ENCODE assay signal across 15 cellular contexts in the genomic region with DNA sequence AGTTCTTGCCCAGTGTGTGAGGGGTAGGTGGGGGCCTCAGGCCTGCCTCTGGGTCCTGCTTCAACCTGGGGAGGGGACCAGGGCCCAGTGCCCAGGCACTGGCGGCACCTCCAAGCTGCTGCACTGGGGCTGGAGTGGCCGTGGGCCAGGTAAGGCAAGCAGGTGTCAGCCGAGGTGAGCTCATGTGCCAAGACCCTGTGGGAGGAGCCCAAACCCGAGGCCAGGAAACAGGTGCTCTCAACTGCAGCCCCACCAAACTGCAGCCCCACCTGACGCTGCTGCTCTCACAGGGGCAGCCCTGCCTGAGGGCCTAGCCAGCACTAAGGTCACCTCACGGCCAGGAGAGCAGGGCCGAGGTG. TPM values are rescaled to one million over a fixed set of nuclear protein-coding genes. Genes with fewer than 3 reads are reported as not detected.
DNase-seq lines count a peak whose midpoint lies in the region; ATAC-seq, FAIRE-seq and TF ChIP-seq lines count a peak whose summit lies in the region.
"Had no signal": no experiment of that assay in that cellular context is flagged by ENCODE, and none has a peak within 500 bp of the region (broad histone marks: within the 10 kb centered on the region; RNA-seq: fewer than 3 reads in every experiment).

No MANE protein-coding gene starts in this region.

- no peak overlapping the region for H3K4me3 Mint-ChIP-seq in activated CD4-positive, alpha-beta memory T cell treated with anti-CD3 and anti-CD28 coated beads for 36 hours
- H3K4me3 Mint-ChIP-seq: stimulated activated effector memory CD8-positive, alpha-beta T cell treated with anti-CD3 and anti-CD28 coated beads, Interleukin-12 subunit alpha, Interleukin-12 subunit beta, amount 100 ng/mL, for 72 hours had no signal

- TF ChIP-seq POLR2A in K562 (conservative IDR thresholded peaks at IDR 0.05) = no peak
- TF ChIP-seq POLR2A in spleen (IDR thresholded peaks at IDR 0.05) = no peak

- H3K9me3 ChIP-seq in KOPT-K1 (ENCODE audit: insufficient read depth, low read length, poor library complexity, severe bottlenecking) = no peaks in the 10 kb centered on the region
- no peaks in the 10 kb centered on the region for H3K9me3 ChIP-seq in K562 (replicated peaks; ENCODE audit: control insufficient read depth, insufficient read depth, low read depth, low read length)
- no peaks in the 10 kb centered on the region for H3K9me3 ChIP-seq in spleen

- H3K9ac ChIP-seq in K562 (ENCODE audit: insufficient read depth in 1 of 2, low read depth in 2 of 2, low read length in 2 of 2) = peak overlapping the region in 1 of 2 experiments; percentile 59; a peak in 2 of 4 replicates

- no peaks in the 10 kb centered on the region for H3K36me3 ChIP-seq in KOPT-K1 (ENCODE audit: insufficient read depth, low read length)
- H3K36me3 ChIP-seq in K562 (ENCODE audit: control insufficient read depth, insufficient read depth, low read length) = no peaks in the 10 kb centered on the region
- H3K36me3 ChIP-seq in spleen = peaks cover 0 to 37% (median 6%) of the 10 kb centered on the region in 6 donors

- H3K4me1 Mint-ChIP-seq in activated CD4-positive, alpha-beta memory T cell treated with anti-CD3 and anti-CD28 coated beads for 36 hours (ENCODE audit: low read depth) = peaks cover 11% of the 10 kb centered on the region
- H3K4me1 Mint-ChIP-seq: stimulated activated effector memory CD8-positive, alpha-beta T cell treated with anti-CD3 and anti-CD28 coated beads, Interleukin-12 subunit alpha, Interleukin-12 subunit beta, amount 100 ng/mL, for 72 hours had no signal

- POLR2A ChIA-PET in K562 (lab: Yijun Ruan, JAX) = interaction anchor here (0.6 to 2.8 kb wide), 9 partner anchors 8 to 255 kb away, joined by 3 to 17 read pairs (median 3); no protein-coding TSS in a partner anchor
- POLR2A ChIA-PET in activated CD4-positive, alpha-beta memory T cell treated with anti-CD3 and anti-CD28 coated beads for 36 hours (lab: Charles Lee) = no interaction called here

- H3K27ac ChIP-seq in KOPT-K1 (ENCODE audit: low read depth, low read length, poor library complexity, severe bottlenecking) (peak overlapping the region; percentile 27), K562 (ENCODE audit: extremely low read depth, low read depth, low read length) (no peak overlapping the region), spleen (no peak overlapping the region)

- no peak for TF ChIP-seq RAD21 in K562 (CRISPR knock-in tag; conservative IDR thresholded peaks at IDR 0.05 in 1 of 2, IDR thresholded peaks at IDR 0.05 in 1 of 2)

- H3K36me3 Mint-ChIP-seq in activated CD4-positive, alpha-beta memory T cell treated with anti-CD3 and anti-CD28 coated beads for 36 hours = no peaks in the 10 kb centered on the region
- H3K36me3 Mint-ChIP-seq: stimulated activated effector memory CD8-positive, alpha-beta T cell treated with anti-CD3 and anti-CD28 coated beads, Interleukin-12 subunit alpha, Interleukin-12 subunit beta, amount 100 ng/mL, for 72 hours had no signal

- no peak for TF ChIP-seq EP300 in K562 (IDR thresholded peaks at IDR 0.05; ENCODE audit: low read length)

- H2AFZ ChIP-seq in K562 (ENCODE audit: low read depth, low read length) = no peak overlapping the region

- no peak overlapping the region for H3K4me2 ChIP-seq in K562 (ENCODE audit: insufficient read depth, low read length)

- H4K20me1 ChIP-seq in K562 (replicated peaks; ENCODE audit: control insufficient read depth, insufficient read depth, low read length) = peaks cover 13% of the 10 kb centered on the region

- DNase-seq in activated CD8-positive, alpha-beta memory T cell treated with anti-CD3 and anti-CD28 coated beads, Interleukin-2, amount 50 U/mL, for 48 hours = peak; percentile 44
- DNase-seq in activated CD8-positive, alpha-beta memory T cell treated with anti-CD3 and anti-CD28 coated beads, Interleukin-2, amount 50 U/mL, for 4 hours = no peak
- DNase-seq in K562 (ENCODE audit: extremely low read depth in 1 of 4, low spot score in 3 of 4) = no peak
- DNase-seq in spleen = peak; percentile 69
- DNase-seq in activated CD4-positive, alpha-beta memory T cell treated with anti-CD3 and anti-CD28 coated beads for 36 hours = no peak
- DNase-seq: AML-193; central memory CD4-positive, alpha-beta T cell; GF-D8; hippocampal formation; mesendoderm had no signal

- no peaks in the 10 kb centered on the region for H3K9me3 Mint-ChIP-seq in activated CD4-positive, alpha-beta memory T cell treated with anti-CD3 and anti-CD28 coated beads for 36 hours
- H3K9me3 Mint-ChIP-seq: stimulated activated effector memory CD8-positive, alpha-beta T cell treated with anti-CD3 and anti-CD28 coated beads, Interleukin-12 subunit alpha, Interleukin-12 subunit beta, amount 100 ng/mL, for 72 hours had no signal

- no peaks in the 10 kb centered on the region for H3K79me2 ChIP-seq in K562 (ENCODE audit: control insufficient read depth, insufficient read depth, low read length)

- no peak for FAIRE-seq in K562 (lab: Jason Lieb, UNC)

- H3K27me3 Mint-ChIP-seq in activated CD4-positive, alpha-beta memory T cell treated with anti-CD3 and anti-CD28 coated beads for 36 hours = no peaks in the 10 kb centered on the region

- H3K4me3 ChIP-seq in K562 (no peak overlapping the region), spleen (no peak overlapping the region)

- in situ Hi-C loops in K562 (cut with MboI) = no loop called here

- CTCF ChIA-PET in K562 (lab: Yijun Ruan, JAX; ENCODE audit: low intra/inter-chr PET ratio) = no interaction called here
- CTCF ChIA-PET in activated CD4-positive, alpha-beta memory T cell treated with anti-CD3 and anti-CD28 coated beads for 36 hours (lab: Charles Lee) = no interaction called here

- intact Hi-C loops in K562 (cut with micrococcal nuclease) (no loop called here), spleen (cut with DNase I; ENCODE audit: low total_unique reads) (no loop called here)
- intact Hi-C loops in activated CD4-positive, alpha-beta memory T cell treated with anti-CD3 and anti-CD28 coated beads for 36 hours (cut with micrococcal nuclease) = no loop called here

- H3K27me3 ChIP-seq in K562 (ENCODE audit: control insufficient read depth in 2 of 2, insufficient read depth in 2 of 2, low read length in 2 of 2) = peaks cover 2 to 30% of the 10 kb centered on the region in 2 experiments; a peak in 3 of 5 replicates
- H3K27me3 ChIP-seq in spleen (replicated peaks in 1 of 7) = no peaks in the 10 kb centered on the region

- H3K4me1 ChIP-seq in K562 (replicated peaks in 1 of 2; ENCODE audit: control insufficient read depth in 2 of 2, insufficient read depth in 2 of 2, low read length in 2 of 2) (peaks cover 8 to 91% of the 10 kb centered on the region in 2 experiments; a peak in 4 of 5 replicates), spleen (peaks cover 0 to 16% (median 3%) of the 10 kb centered on the region in 6 donors)

- BruUV-seq in K562 (replicated peaks; lab: Mats Ljungman, UMichigan) = no TSS peak

- no peak overlapping the region for H3K27ac Mint-ChIP-seq in activated CD4-positive, alpha-beta memory T cell treated with anti-CD3 and anti-CD28 coated beads for 36 hours
- H3K27ac Mint-ChIP-seq: stimulated activated effector memory CD8-positive, alpha-beta T cell treated with anti-CD3 and anti-CD28 coated beads, Interleukin-12 subunit alpha, Interleukin-12 subunit beta, amount 100 ng/mL, for 72 hours had no signal

- H3K9me1 ChIP-seq in K562 (ENCODE audit: control insufficient read depth, insufficient read depth, low read length) = no peaks in the 10 kb centered on the region

- no peak for ATAC-seq in K562
- ATAC-seq in HG03095 (IDR thresholded peaks at IDR 0.05; ENCODE audit: unreplicated experiment) = no peak
- no peak for ATAC-seq in HG03039 (IDR thresholded peaks at IDR 0.05; ENCODE audit: unreplicated experiment)
- ATAC-seq: SK-N-SH treated with all-trans-retinoic acid at 6 μM for 48 hours; stimulated activated effector memory CD8-positive, alpha-beta T cell treated with anti-CD3 and anti-CD28 coated beads, Interleukin-12 subunit alpha, Interleukin-12 subunit beta, amount 100 ng/mL, for 72 hours had no signal

- TF ChIP-seq CTCF in K562 (IDR thresholded peaks at IDR 0.05 in 2 of 3, conservative IDR thresholded peaks at IDR 0.05 in 1 of 3; ENCODE audit: insufficient read depth in 2 of 3, low read depth in 1 of 3, low read length in 3 of 3) = no peak
- TF ChIP-seq CTCF in spleen (IDR thresholded peaks at IDR 0.05 in 8 of 11, conservative IDR thresholded peaks at IDR 0.05 in 3 of 11) = no peak

- 26% methylated on average over 7 of the region's 7 CpGs for WGBS in K562 (ENCODE audit: insufficient coverage, low coverage, missing lambda C conversion rate)
- WGBS in spleen, 5 donors = 39 to 66% (median 61%) methylated on average over 5 to 7 of the region's 7 CpGs

RNA-seq across cellular contexts. Expression of a gene that starts 18.1 kb away (rescaled TPM):
- 5.3 and 21.3 TPM in 2 replicates for total RNA-seq in K562 (2011; cell fraction: chromatin; rRNA removed; ENCODE audit: low replicate concordance)
- total RNA-seq in K562 (2011; cell fraction: nucleolus; rRNA removed) = 21.8 and 25.5 TPM in 2 replicates
- total RNA-seq in K562 (2011; cell fraction: nucleoplasm; rRNA removed) = 7.3 and 7.8 TPM in 2 replicates
- total RNA-seq in K562 (2014; rRNA removed) = 48.9 and 69.1 TPM in 2 replicates
- total RNA-seq in K562 (2014; rRNA removed; fragmentation: Illumina TruSeq; extraction: Trizol) = 0.57 and 0.84 TPM in 2 replicates
- total RNA-seq in K562 (2015; rRNA removed; fragmentation: Illumina TruSeq; extraction: Trizol) = 17.8 and 20.6 TPM in 2 replicates
- 50.5 and 55.3 TPM in 2 replicates for total RNA-seq in K562 (2021)
- polyA plus RNA-seq in K562 (2011; rRNA removed) = 10.2 and 35.0 TPM in 2 replicates
- polyA plus RNA-seq in K562 (2011; cell fraction: cytosol; rRNA removed) = 37.2 and 43.8 TPM in 2 replicates
- 33.2 and 43.3 TPM in 2 replicates for polyA plus RNA-seq in K562 (2011; cell fraction: nucleus; rRNA removed)
- polyA plus RNA-seq in K562 (2012) = 42.2 and 62.2 TPM in 2 replicates
- polyA plus RNA-seq in K562 (2014; fragmentation: Illumina TruSeq; extraction: Trizol) = 1.9 and 18.0 TPM in 2 replicates
- polyA plus RNA-seq in K562 (2014; fragmentation: Nextera tagmentation; extraction: Ambion mirVana) = 1 to 10 TPM in 1 of 2 experiments, under 1 TPM in 1; 0.56 to 3.5 TPM
- 40.7 and 41.3 TPM in 2 replicates for polyA plus RNA-seq in K562 (2014; rRNA removed)
- 2.8 and 3.7 TPM in 2 replicates for polyA minus RNA-seq in K562 (2011; rRNA and poly(A)+ RNA removed)
- 13.2 and 33.0 TPM in 2 replicates for polyA minus RNA-seq in K562 (2011; cell fraction: cytosol; rRNA and poly(A)+ RNA removed)
- polyA minus RNA-seq in K562 (2011; cell fraction: nucleus; rRNA and poly(A)+ RNA removed) = 12.0 and 14.3 TPM in 2 replicates
- total RNA-seq in spleen = 1 to 10 TPM; 5.7 to 8.1 (median 7.9) TPM
- 10 to 100 TPM in 2 of 3 donors, 1 to 10 TPM in 1; 7.7 to 10.4 (median 10.1) TPM for polyA plus RNA-seq in spleen
- total RNA-seq in activated CD4-positive, alpha-beta memory T cell treated with anti-CD3 and anti-CD28 coated beads for 36 hours = 10 to 100 TPM; 11.3 to 12.3 TPM

RNA-seq across cellular contexts. Expression of a gene that starts 18.1 kb away (rescaled TPM):
- 82.4 and 192 TPM in 2 replicates for total RNA-seq in K562 (2011; cell fraction: chromatin; rRNA removed; ENCODE audit: low replicate concordance)
- 134 and 166 TPM in 2 replicates for total RNA-seq in K562 (2011; cell fraction: nucleolus; rRNA removed)
- 107 and 110 TPM in 2 replicates for total RNA-seq in K562 (2011; cell fraction: nucleoplasm; rRNA removed)
- total RNA-seq in K562 (2014; rRNA removed) (32.5 and 42.0 TPM in 2 replicates), K562 (2014; rRNA removed; fragmentation: Illumina TruSeq; extraction: Trizol) (16.3 and 19.8 TPM in 2 replicates), K562 (2015; rRNA removed; fragmentation: Illumina TruSeq; extraction: Trizol) (26.2 and 28.8 TPM in 2 replicates), K562 (2021) (75.4 and 75.5 TPM in 2 replicates), spleen (10 to 100 TPM; 17.0 to 22.9 (median 18.8) TPM)
- polyA plus RNA-seq in K562 (2011; rRNA removed) (32.7 and 82.6 TPM in 2 replicates), K562 (2014; fragmentation: Illumina TruSeq; extraction: Trizol) (39.2 and 40.1 TPM in 2 replicates), K562 (2014; fragmentation: Nextera tagmentation; extraction: Ambion mirVana) (10 to 100 TPM; 23.6 to 33.7 TPM), K562 (2014; rRNA removed) (28.2 and 31.2 TPM in 2 replicates), spleen (10 to 100 TPM in 2 of 3 donors, 1 to 10 TPM in 1; 8.3 to 13.4 (median 10.8) TPM)
- 68.8 and 74.9 TPM in 2 replicates for polyA plus RNA-seq in K562 (2011; cell fraction: cytosol; rRNA removed)
- 124 and 157 TPM in 2 replicates for polyA plus RNA-seq in K562 (2011; cell fraction: nucleus; rRNA removed)
- polyA plus RNA-seq in K562 (2012) = 40.3 and 56.9 TPM in 2 replicates
- 49.5 and 66.5 TPM in 2 replicates for polyA minus RNA-seq in K562 (2011; rRNA and poly(A)+ RNA removed)
- 31.7 and 46.0 TPM in 2 replicates for polyA minus RNA-seq in K562 (2011; cell fraction: cytosol; rRNA and poly(A)+ RNA removed)
- 42.7 and 85.4 TPM in 2 replicates for polyA minus RNA-seq in K562 (2011; cell fraction: nucleus; rRNA and poly(A)+ RNA removed)
- total RNA-seq in activated CD4-positive, alpha-beta memory T cell treated with anti-CD3 and anti-CD28 coated beads for 36 hours = 10 to 100 TPM; 11.5 to 13.5 TPM

Comparison
In these comparisons a context has a peak if more than half of its experiments do, and no peak if none do; other contexts are left out.
1. DNase-seq: peak in activated CD8-positive, alpha-beta memory T cell treated with anti-CD3 and anti-CD28 coated beads, Interleukin-2, amount 50 U/mL, for 48 hours (single experiment) and spleen (single experiment); none in activated CD8-positive, alpha-beta memory T cell treated with anti-CD3 and anti-CD28 coated beads, Interleukin-2, amount 50 U/mL, for 4 hours (single experiment), K562 (0 of 4) and activated CD4-positive, alpha-beta memory T cell treated with anti-CD3 and anti-CD28 coated beads for 36 hours (single experiment).